Comparison of ENCODE assay signal across 10 cellular contexts in the genomic region with DNA sequence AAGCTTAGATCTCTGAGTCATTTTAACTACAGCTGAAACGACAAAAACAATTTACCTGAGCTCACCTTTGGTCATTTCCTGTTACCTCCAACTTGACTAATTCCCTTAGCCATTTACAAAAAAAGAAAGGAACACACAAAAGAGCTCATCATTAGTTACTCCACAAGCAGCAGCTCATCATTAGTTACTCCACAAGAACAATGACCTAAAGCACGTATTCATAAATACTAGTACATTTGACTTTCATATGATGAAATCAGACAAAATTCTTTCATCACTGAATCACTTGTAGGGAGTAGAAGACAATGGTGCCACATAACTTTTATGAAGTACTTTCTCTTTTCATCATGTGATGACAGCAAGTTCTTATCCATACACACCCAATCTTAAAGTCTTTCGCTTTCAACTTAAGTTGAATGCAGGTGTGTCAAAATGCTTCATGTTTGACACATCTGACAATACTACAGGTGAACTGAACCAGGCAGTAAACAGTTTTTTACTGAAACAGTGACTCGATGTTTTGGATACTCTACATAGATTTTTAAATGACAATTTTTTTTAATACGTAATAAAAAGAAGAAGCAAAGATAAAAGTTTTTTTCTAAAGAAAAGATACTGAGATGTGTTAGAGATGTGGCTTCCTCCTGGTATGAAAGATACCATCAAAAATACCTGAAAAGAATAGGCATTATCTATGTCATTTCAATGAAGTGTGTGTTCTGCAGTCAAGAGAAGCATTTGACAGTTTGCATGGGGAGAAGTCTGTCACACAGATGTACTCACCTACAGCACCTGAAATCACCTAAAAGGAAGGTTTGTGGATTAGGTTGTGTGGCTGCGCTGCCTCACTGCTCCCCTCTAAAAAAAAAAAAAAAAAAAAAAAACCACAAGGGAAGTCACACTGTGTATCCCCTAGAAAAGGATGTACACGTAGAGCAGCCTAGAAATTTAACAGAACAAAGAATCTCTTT.
A peak's percentile ranks its signal among the peaks of the same experiment; 100 is the strongest.
DNase-seq lines count a peak whose midpoint lies in the region; ATAC-seq and TF ChIP-seq lines count a peak whose summit lies in the region.
"Had no signal": no experiment of that assay in that cellular context is flagged by ENCODE, and none has a peak within 500 bp of the region (broad histone marks: within the 10 kb centered on the region; RNA-seq: fewer than 3 reads in every experiment).

No MANE protein-coding gene starts in this region.

- ATAC-seq in GM21825 (IDR thresholded peaks at IDR 0.05; ENCODE audit: unreplicated experiment): no peak
- ATAC-seq in HG02571 (IDR thresholded peaks at IDR 0.05; ENCODE audit: unreplicated experiment): no peak

- H3K23me2 ChIP-seq in H9 (ENCODE audit: insufficient read length, low read depth, low read length, poor library complexity, severe bottlenecking): no peaks in the 10 kb centered on the region

- H2BK15ac ChIP-seq in H9 (ENCODE audit: low read depth, low read length): no peak overlapping the region

- TF ChIP-seq CTCF in H9 (conservative IDR thresholded peaks at IDR 0.05) (no peak), foreskin fibroblast (IDR thresholded peaks at IDR 0.05; ENCODE audit: low read depth, low read length) (no peak), GM10266 (IDR thresholded peaks at IDR 0.05; ENCODE audit: control insufficient read depth, insufficient read depth, low read depth, missing control alignments) (no peak)

- peaks cover 29 to 51% (median 37%) of the 10 kb centered on the region in 4 donors for H3K4me1 Mint-ChIP-seq in CD4-positive, alpha-beta memory T cell
- peaks cover 21 to 22% of the 10 kb centered on the region in 2 experiments for H3K4me1 Mint-ChIP-seq in H9

- H2BK12ac ChIP-seq in H9 (ENCODE audit: insufficient read length, low read depth, low read length): no peak overlapping the region

- H3K27ac Mint-ChIP-seq in CD4-positive, alpha-beta memory T cell: peak overlapping the region; percentile 86 to 95 (median 88)
- peak overlapping the region; percentile 10 to 74 (median 41); a peak in 4 of 7 replicates for H3K27ac Mint-ChIP-seq in H9

- no peak overlapping the region for H3K23ac ChIP-seq in H9 (ENCODE audit: insufficient read length, low read depth, low read length)

- H4K91ac ChIP-seq in H9 (ENCODE audit: insufficient read length, low read depth, low read length): no peak overlapping the region

- no peaks in the 10 kb centered on the region for H3K27me3 ChIP-seq in CD4-positive, alpha-beta memory T cell (ENCODE audit: insufficient read depth, low read length)
- H3K27me3 ChIP-seq in H9 (ENCODE audit: insufficient read depth, low read length) (no peaks in the 10 kb centered on the region), MG63 (no peaks in the 10 kb centered on the region)

- H4K8ac ChIP-seq in H9 (replicated peaks; ENCODE audit: insufficient read length, low read depth, low read length): no peak overlapping the region

- peak overlapping the region; percentile 17 for H3K27ac ChIP-seq in CD4-positive, alpha-beta memory T cell (ENCODE audit: low read depth, low read length)
- peak overlapping the region; percentile 35 for H3K27ac ChIP-seq in H9 (ENCODE audit: insufficient read length, low read depth, low read length)

- no peak overlapping the region for H3K4me2 ChIP-seq in H9 (ENCODE audit: insufficient read depth, insufficient read length, low read length)

- H3K27me3 Mint-ChIP-seq in CD4-positive, alpha-beta memory T cell: no peaks in the 10 kb centered on the region
- no peaks in the 10 kb centered on the region for H3K27me3 Mint-ChIP-seq in H9 (ENCODE audit: low read depth)

- WGBS in H9 (ENCODE audit: extremely low coverage, insufficient read length, low lambda C conversion rate): no CpG with 5 or more reads among the region's 7 CpGs

- no peak overlapping the region for H3K4ac ChIP-seq in H9 (ENCODE audit: low read depth, low read length)

- H2BK5ac ChIP-seq in H9 (ENCODE audit: insufficient read length, low read length): no peak overlapping the region

- H3K36me3 ChIP-seq in CD4-positive, alpha-beta memory T cell (ENCODE audit: insufficient read depth, low read length): peaks cover 4% of the 10 kb centered on the region
- H3K36me3 ChIP-seq in MG63: peaks cover 7% of the 10 kb centered on the region

- no peak overlapping the region for H3T11ph ChIP-seq in H9 (ENCODE audit: low read length)

- H3K9me3 Mint-ChIP-seq in CD4-positive, alpha-beta memory T cell: peaks cover 0 to 3% (median 0%) of the 10 kb centered on the region in 8 donors
- no peaks in the 10 kb centered on the region for H3K9me3 Mint-ChIP-seq in H9

- H2BK20ac ChIP-seq in H9 (ENCODE audit: low read depth, low read length, poor library complexity, severe bottlenecking): no peak overlapping the region

- H2AK5ac ChIP-seq in H9 (ENCODE audit: insufficient read length, low read length): no peak overlapping the region

- H3K4me3 ChIP-seq in CD4-positive, alpha-beta memory T cell (ENCODE audit: low read length in 2 of 2): peak overlapping the region in 1 of 2 donors; percentile 14
- H3K4me3 ChIP-seq in foreskin fibroblast (ENCODE audit: low read depth in 1 of 2, low read length in 2 of 2): no peak overlapping the region
- no peak overlapping the region for H3K4me3 ChIP-seq in MG63

- H3K9ac ChIP-seq in H9 (ENCODE audit: extremely low read depth, insufficient read length, low read length): no peak overlapping the region

- no peak overlapping the region for H3K18ac ChIP-seq in H9 (ENCODE audit: insufficient read length, low read depth, low read length)

- peaks cover 47% of the 10 kb centered on the region for H3K4me1 ChIP-seq in CD4-positive, alpha-beta memory T cell (ENCODE audit: insufficient read depth, low read length)
- no peaks in the 10 kb centered on the region for H3K4me1 ChIP-seq in H9 (ENCODE audit: insufficient read depth, low read length)

- CTCF ChIA-PET in CD4-positive, alpha-beta memory T cell (lab: Charles Lee; ENCODE audit: partially characterized antibody): interaction anchor here (0.7 to 2.3 kb wide), 12 partner anchors 10 to 105 kb away, joined by 3 to 10 read pairs (median 4); no protein-coding TSS in a partner anchor

- no peaks in the 10 kb centered on the region for H3K79me2 ChIP-seq in H9 (ENCODE audit: insufficient read depth, low read length)

- DNase-seq in CD4-positive, alpha-beta memory T cell: peak; percentile 56 to 68 (median 59)
- DNase-seq in H9 (no peak), T-helper 22 cell (ENCODE audit: low read depth) (peak; percentile 18), foreskin fibroblast (peak; percentile 46 to 68), GM10266 (ENCODE audit: extremely low spot score) (no peak), MG63 (no peak)
- DNase-seq: NK-92 treated with Interleukin-12 subunit alpha and Interleukin-12 subunit beta, amount 100 ng/mL, for 24 hours; stimulated activated CD4-positive, alpha-beta T cell treated with anti-CD3 and anti-CD28 coated beads, Interleukin-15, amount 100 ng/mL, for 24 hours had no signal

- H3K79me1 ChIP-seq in H9 (ENCODE audit: insufficient read depth, low read depth, low read length, poor library complexity, severe bottlenecking): no peaks in the 10 kb centered on the region

- H4K5ac ChIP-seq in H9 (ENCODE audit: insufficient read length, low read depth, low read length): no peak overlapping the region

- no peaks in the 10 kb centered on the region for H4K20me1 ChIP-seq in H9 (ENCODE audit: control insufficient read depth, insufficient read depth, insufficient read length)

- peaks cover 4 to 11% of the 10 kb centered on the region in 2 donors for H3K36me3 Mint-ChIP-seq in CD4-positive, alpha-beta memory T cell
- peaks cover 0 to 10% (median 0%) of the 10 kb centered on the region in 3 experiments; a peak in 2 of 7 replicates for H3K36me3 Mint-ChIP-seq in H9 (ENCODE audit: insufficient read depth in 1 of 3, low read depth in 3 of 3)

- H3K9me3 ChIP-seq in CD4-positive, alpha-beta memory T cell (ENCODE audit: control insufficient read depth in 1 of 2, low read length in 2 of 2): no peaks in the 10 kb centered on the region
- H3K9me3 ChIP-seq in H9 (ENCODE audit: control insufficient read depth, low read depth, low read length) (no peaks in the 10 kb centered on the region), MG63 (no peaks in the 10 kb centered on the region)

- no peak overlapping the region for H3K56ac ChIP-seq in H9 (ENCODE audit: insufficient read length, low read depth, low read length)

- H3K4me3 Mint-ChIP-seq in CD4-positive, alpha-beta memory T cell: peak overlapping the region; percentile 53 to 81 (median 73)
- H3K4me3 Mint-ChIP-seq in H9: no peak overlapping the region

- H3K14ac ChIP-seq in H9 (ENCODE audit: insufficient read depth, low read length): no peak overlapping the region

- intact Hi-C loops in CD4-positive, alpha-beta memory T cell (cut with micrococcal nuclease): loop anchor here (1.0 to 5.0 kb wide), 3 partner anchors 33 to 202 kb away; no protein-coding TSS in a partner anchor

- H2AFZ ChIP-seq in H9 (ENCODE audit: low read length): no peak overlapping the region

- POLR2A ChIA-PET in CD4-positive, alpha-beta memory T cell (lab: Charles Lee; ENCODE audit: partially characterized antibody): interaction anchor here (0.6 to 4.7 kb wide), 14 partner anchors 13 to 202 kb away, joined by 3 to 37 read pairs (median 4); a partner anchor contains a TSS

- no peak overlapping the region for H2BK120ac ChIP-seq in H9 (ENCODE audit: low read depth, low read length, poor library complexity, severe bottlenecking)

Comparison
In these comparisons a context has a peak if more than half of its experiments do, and no peak if none do; other contexts are left out.
1. DNase-seq: peak in CD4-positive, alpha-beta memory T cell (5 of 5), T-helper 22 cell (single experiment) and foreskin fibroblast (2 of 2); none in H9 (single experiment), GM10266 (single experiment) and MG63 (single experiment).
2. H3K4me3 Mint-ChIP-seq: peak in CD4-positive, alpha-beta memory T cell (8 of 8); none in H9 (0 of 2).